In the genomic region with DNA sequence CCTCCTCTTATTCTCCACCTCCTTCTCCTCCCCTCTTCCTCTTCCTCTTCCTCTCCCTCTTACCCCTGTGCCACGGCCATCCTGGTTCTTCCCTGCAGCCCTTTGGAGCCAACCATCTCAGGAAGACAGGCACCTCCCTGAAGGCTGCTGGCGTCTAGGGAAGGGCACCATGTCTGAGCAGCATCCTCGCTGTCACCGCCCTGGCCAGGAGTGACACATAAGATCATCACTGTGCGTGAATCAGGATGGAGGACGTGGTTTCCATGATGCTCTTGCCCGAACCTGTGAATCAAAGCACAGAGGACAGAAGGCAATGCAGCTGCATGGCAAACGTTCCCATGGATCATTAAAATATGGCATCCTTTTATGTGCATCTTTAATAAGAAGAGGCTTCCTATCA, we compare ENCODE assay signal across 8 cellular contexts.
"Had no signal": no experiment of that assay in that cellular context is flagged by ENCODE, and none has a peak within 500 bp of the region (broad histone marks: within the 10 kb centered on the region; RNA-seq: fewer than 3 reads in every experiment).

No MANE protein-coding gene starts in this region.

- H3K4me3 ChIP-seq: GM23248, HAP-1 had no signal

- H3K4me3 Mint-ChIP-seq: HFFc6, IgD-negative memory B cell had no signal

- ATAC-seq: HCT116, HepG2 had no signal

- H3K36me3 ChIP-seq: HAP-1 had no signal

- H3K9me3 Mint-ChIP-seq: HFFc6 had no signal

- H3K4me1 ChIP-seq: HAP-1 had no signal

- H3K36me3 Mint-ChIP-seq: IgD-negative memory B cell had no signal

- H3K27ac Mint-ChIP-seq: HFFc6, IgD-negative memory B cell had no signal

- FAIRE-seq: HepG2 had no signal

- H3K9ac ChIP-seq: GM23248 had no signal

- H2AFZ ChIP-seq: GM23248 had no signal

- H3K27ac ChIP-seq: GM23248, HL-60 had no signal

- H3K9me3 ChIP-seq: HAP-1 had no signal

- DNase-seq: GM23248, GOT3, HFFc6 had no signal

- H3K4me1 Mint-ChIP-seq: IgD-negative memory B cell had no signal
